Comparison of ENCODE assay signal across 28 cellular contexts in the genomic region with DNA sequence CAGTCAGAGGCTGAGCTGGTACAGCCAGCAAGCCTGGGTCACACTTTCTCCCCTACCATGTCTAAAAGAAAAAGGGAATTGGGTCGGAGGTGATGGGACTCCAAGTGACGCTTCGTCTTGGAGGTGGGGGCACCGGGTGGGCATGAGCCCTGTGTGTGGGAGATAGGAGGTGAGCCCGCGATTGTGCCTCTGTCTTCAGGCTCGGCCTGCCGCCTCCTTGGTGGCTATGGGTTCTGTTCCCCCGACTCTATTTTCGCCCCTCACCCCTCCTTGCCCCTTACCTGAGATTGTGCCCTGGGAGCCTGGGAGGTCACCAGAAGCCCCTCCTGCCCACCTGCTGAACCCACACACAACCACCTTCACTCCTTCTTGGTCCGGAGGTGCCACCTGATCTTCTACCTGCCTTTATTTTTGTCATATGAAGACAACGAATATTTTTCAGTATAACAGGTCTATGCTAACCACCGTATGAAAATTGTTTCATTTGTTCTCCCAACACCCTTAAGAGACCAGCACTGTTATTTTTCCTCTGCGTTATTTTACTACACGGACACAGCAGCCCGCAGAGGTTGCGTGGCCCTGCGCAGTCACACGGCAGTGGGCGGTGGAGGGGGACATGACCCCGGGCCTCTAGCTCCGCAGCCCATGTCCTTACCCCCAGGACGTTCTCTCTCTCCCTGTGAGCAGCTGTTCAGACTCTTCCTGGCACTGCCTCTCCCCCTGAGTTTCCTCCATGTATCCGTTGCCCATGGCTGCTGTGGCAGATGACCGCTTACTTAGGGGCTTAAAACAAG. TPM values are rescaled to one million over a fixed set of nuclear protein-coding genes. Genes with fewer than 3 reads are reported as not detected.
"Had no signal": no experiment of that assay in that cellular context is flagged by ENCODE, and none has a peak within 500 bp of the region (broad histone marks: within the 10 kb centered on the region; RNA-seq: fewer than 3 reads in every experiment).

No MANE protein-coding gene starts in this region.

- H3K9me3 Mint-ChIP-seq: naive thymus-derived CD8-positive, alpha-beta T cell; stimulated activated effector memory CD8-positive, alpha-beta T cell treated with anti-CD3 and anti-CD28 coated beads, Interleukin-12 subunit alpha, Interleukin-12 subunit beta, amount 100 ng/mL, for 72 hours had no signal

- H3K36me3 Mint-ChIP-seq: naive thymus-derived CD8-positive, alpha-beta T cell had no signal

- H3K4me3 ChIP-seq: colonic mucosa, esophagus squamous epithelium, psoas muscle, sigmoid colon, stomach, thyroid gland had no signal

- ATAC-seq: left ventricle myocardium superior; naive thymus-derived CD8-positive, alpha-beta T cell; psoas muscle; right cardiac atrium; stimulated activated effector memory CD8-positive, alpha-beta T cell treated with anti-CD3 and anti-CD28 coated beads, Interleukin-12 subunit alpha, Interleukin-12 subunit beta, amount 100 ng/mL, for 72 hours had no signal

- H3K4me1 ChIP-seq: colonic mucosa, esophagus squamous epithelium, psoas muscle, sigmoid colon, stomach, thyroid gland had no signal

- H3K36me3 ChIP-seq: colonic mucosa, esophagus squamous epithelium, sigmoid colon, stomach, thyroid gland had no signal

- H3K27ac ChIP-seq: colonic mucosa, epithelial cell of prostate, esophagus squamous epithelium, psoas muscle, sigmoid colon, stomach, thyroid gland had no signal

- H3K4me3 Mint-ChIP-seq: dendritic cell treated with granulocyte-macrophage colony-stimulating factor and Interleukin-4, amounts not matched to agents 40 ng/mL and 50 ng/mL, for 4 days; endodermal cell; naive thymus-derived CD8-positive, alpha-beta T cell; stimulated activated effector memory CD8-positive, alpha-beta T cell treated with anti-CD3 and anti-CD28 coated beads, Interleukin-12 subunit alpha, Interleukin-12 subunit beta, amount 100 ng/mL, for 72 hours had no signal

- DNase-seq: caudate nucleus; colonic mucosa; effector CD8-positive, alpha-beta T cell; endodermal cell; esophagus squamous epithelium; foreskin melanocyte; glutamatergic neuron; hypothalamus; left ventricle myocardium superior; mesendoderm; naive thymus-derived CD8-positive, alpha-beta T cell; psoas muscle; right cardiac atrium; sigmoid colon; stimulated activated CD4-positive, alpha-beta T cell treated with anti-CD3 and anti-CD28 coated beads, Interleukin-2, amount 100 ng/mL, for 24 hours; stimulated activated CD4-positive, alpha-beta T cell treated with anti-CD3 and anti-CD28 coated beads, Interleukin-4, amount 100 ng/mL, for 24 hours; stimulated activated naive CD4-positive, alpha-beta T cell treated with Interleukin-2 at 50 U/mL for 16 hours; stomach; thyroid gland; trophoblast cell had no signal

- H3K4me1 Mint-ChIP-seq: endodermal cell; stimulated activated effector memory CD8-positive, alpha-beta T cell treated with anti-CD3 and anti-CD28 coated beads, Interleukin-12 subunit alpha, Interleukin-12 subunit beta, amount 100 ng/mL, for 72 hours had no signal

- H3K27me3 ChIP-seq: colonic mucosa, esophagus squamous epithelium, sigmoid colon, stomach, thyroid gland had no signal

- H3K9me3 ChIP-seq: colonic mucosa, esophagus squamous epithelium, psoas muscle, sigmoid colon, stomach, thyroid gland had no signal

- H3K27ac Mint-ChIP-seq: dendritic cell treated with granulocyte-macrophage colony-stimulating factor and Interleukin-4, amounts not matched to agents 40 ng/mL and 50 ng/mL, for 4 days; endodermal cell; naive thymus-derived CD8-positive, alpha-beta T cell; stimulated activated effector memory CD8-positive, alpha-beta T cell treated with anti-CD3 and anti-CD28 coated beads, Interleukin-12 subunit alpha, Interleukin-12 subunit beta, amount 100 ng/mL, for 72 hours had no signal

RNA-seq across cellular contexts. Expression of a gene that starts 49.9 kb away (rescaled TPM):
- total RNA-seq: left ventricle myocardium superior; myocyte; naive thymus-derived CD8-positive, alpha-beta T cell; osteocyte; psoas muscle; renal cortical epithelial cell; right cardiac atrium; skeletal muscle tissue; subcutaneous adipose tissue had no signal
